Comparison of ENCODE assay signal across 1 cellular context in the genomic region with DNA sequence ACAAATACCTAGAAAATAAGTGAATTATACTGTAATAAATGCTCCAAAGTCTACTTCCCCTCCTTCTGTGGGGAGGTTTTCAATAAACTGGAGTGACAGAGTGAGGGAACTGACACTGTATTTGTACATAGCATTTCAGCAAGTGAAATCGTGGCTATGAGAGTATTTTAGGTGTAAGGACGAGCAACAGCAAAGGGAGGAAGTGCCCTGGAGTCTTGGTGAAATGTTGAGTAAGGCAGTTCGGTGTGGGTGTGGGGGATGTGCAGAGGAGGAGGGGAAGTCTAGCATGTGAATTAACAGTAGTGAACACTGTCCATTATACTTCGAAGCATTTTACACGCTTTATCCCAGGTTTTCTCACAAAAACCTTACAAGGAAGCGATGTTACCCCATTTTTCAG.
TF ChIP-seq lines count a peak whose summit lies in the region.

No MANE protein-coding gene starts in this region.

TF ChIP-seq in HepG2, 621 proteins besides CTCF, POLR2A, EP300 and RAD21:
- TF ChIP-seq, protein P1, sequence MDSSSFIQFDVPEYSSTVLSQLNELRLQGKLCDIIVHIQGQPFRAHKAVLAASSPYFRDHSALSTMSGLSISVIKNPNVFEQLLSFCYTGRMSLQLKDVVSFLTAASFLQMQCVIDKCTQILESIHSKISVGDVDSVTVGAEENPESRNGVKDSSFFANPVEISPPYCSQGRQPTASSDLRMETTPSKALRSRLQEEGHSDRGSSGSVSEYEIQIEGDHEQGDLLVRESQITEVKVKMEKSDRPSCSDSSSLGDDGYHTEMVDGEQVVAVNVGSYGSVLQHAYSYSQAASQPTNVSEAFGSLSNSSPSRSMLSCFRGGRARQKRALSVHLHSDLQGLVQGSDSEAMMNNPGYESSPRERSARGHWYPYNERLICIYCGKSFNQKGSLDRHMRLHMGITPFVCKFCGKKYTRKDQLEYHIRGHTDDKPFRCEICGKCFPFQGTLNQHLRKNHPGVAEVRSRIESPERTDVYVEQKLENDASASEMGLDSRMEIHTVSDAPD (CRISPR knock-in tag; IDR thresholded peaks at IDR 0.05), result no peak
- TF ChIP-seq ZMYM2 (CRISPR knock-in tag; IDR thresholded peaks at IDR 0.05) (no peak), XRCC5 (optimal IDR thresholded peaks at IDR 0.05; ENCODE audit: low read length) (no peak), NCOR1 (IDR thresholded peaks at IDR 0.05; ENCODE audit: borderline replicate concordance, low read length) (no peak), RXRA (CRISPR knock-in tag; IDR thresholded peaks at IDR 0.05) (no peak), ZNF761 (CRISPR knock-in tag; conservative IDR thresholded peaks at IDR 0.05) (no peak)
- TF ChIP-seq, protein P2, sequence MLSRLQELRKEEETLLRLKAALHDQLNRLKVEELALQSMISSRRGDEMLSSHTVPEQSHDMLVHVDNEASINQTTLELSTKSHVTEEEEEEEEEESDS (CRISPR knock-in tag; IDR thresholded peaks at IDR 0.05; ENCODE audit: borderline replicate concordance), result no peak
TF ChIP-seq in HepG2: peak in this region for 0.
